ENCODE assay signal across 8 cellular contexts in the genomic region with DNA sequence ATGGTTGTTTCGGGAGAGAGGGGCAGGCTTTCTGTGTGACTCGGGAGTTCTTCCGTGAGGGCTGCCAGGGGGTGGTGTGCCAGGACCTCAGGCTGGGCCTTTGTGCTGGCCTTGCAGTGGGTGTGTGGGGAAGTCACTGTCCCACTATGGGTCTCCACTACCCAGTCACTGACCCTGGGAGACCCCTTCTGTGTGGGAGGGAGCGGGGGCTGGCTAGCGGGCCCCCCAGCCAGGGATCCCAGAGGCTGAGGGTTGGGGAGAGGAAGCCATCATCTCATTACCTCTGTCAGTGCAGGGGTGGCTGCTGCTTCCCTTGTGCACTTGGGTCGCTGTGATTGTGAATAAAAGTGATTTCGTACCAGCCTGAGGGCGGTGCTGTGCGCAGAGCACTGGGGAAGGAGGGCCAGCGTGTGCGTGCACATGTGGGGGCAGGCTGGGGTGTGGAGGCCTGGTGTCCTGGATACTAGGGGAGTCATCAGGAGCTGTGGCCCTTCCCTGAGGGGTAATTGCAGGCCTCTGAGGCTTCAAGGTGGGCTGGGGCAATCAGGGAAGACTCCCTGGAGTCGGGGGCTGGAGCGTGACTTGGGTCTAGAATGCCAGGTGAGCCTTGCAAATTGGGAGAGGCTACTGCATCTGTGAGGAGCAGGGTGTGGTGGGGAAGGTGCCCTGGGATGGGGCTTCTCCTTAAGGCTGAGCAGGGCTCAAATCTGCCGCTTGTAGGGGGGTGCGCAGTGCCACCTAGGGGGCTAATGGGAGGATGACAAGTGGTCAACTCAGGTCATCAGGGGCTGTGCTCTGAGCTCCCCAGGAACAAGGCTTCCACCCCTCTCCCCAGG.
A peak's percentile ranks its signal among the peaks of the same experiment; 100 is the strongest.
DNase-seq lines count a peak whose midpoint lies in the region; ATAC-seq lines count a peak whose summit lies in the region.

No MANE protein-coding gene starts in this region.

- intact Hi-C loops in left ventricle myocardium superior (cut with micrococcal nuclease) = no loop called here

- ATAC-seq in left ventricle myocardium superior = peak; percentile 44

- DNase-seq in GDM1 (lab: John Stamatoyannopoulos, UW) (peak; percentile 31), H4 (ENCODE audit: low spot score) (peak; percentile 36), NOMO-1 treated with DMSO at 0.1 percent for 48 hours (lab: John Stamatoyannopoulos, UW; ENCODE audit: unreplicated experiment) (peak; percentile 42), left ventricle myocardium superior (no peak), NCI-H1694 treated with DMSO at 0.1 percent for 48 hours (lab: John Stamatoyannopoulos, UW) (no peak), NCI-H128 (lab: John Stamatoyannopoulos, UW; ENCODE audit: unreplicated experiment) (no peak)
- DNase-seq in activated T-helper 9 cell treated with anti-CD3 and anti-CD28 coated beads, Interleukin-2, amount 50 U/mL, for 16 hours (ENCODE audit: low read depth) = peak; percentile 25
- DNase-seq in stimulated activated CD4-positive, alpha-beta T cell treated with anti-CD3 and anti-CD28 coated beads, Interleukin-1b, Interleukin-23, amount 100 ng/mL, for 48 hours = peak; percentile 44

Comparison
In these comparisons a context has a peak if more than half of its experiments do, and no peak if none do; other contexts are left out.
1. DNase-seq: peak in GDM1 (single experiment), H4 (single experiment), NOMO-1 treated with DMSO at 0.1 percent for 48 hours (single experiment), activated T-helper 9 cell treated with anti-CD3 and anti-CD28 coated beads, Interleukin-2, amount 50 U/mL, for 16 hours (single experiment) and stimulated activated CD4-positive, alpha-beta T cell treated with anti-CD3 and anti-CD28 coated beads, Interleukin-1b, Interleukin-23, amount 100 ng/mL, for 48 hours (single experiment); none in left ventricle myocardium superior (single experiment), NCI-H1694 treated with DMSO at 0.1 percent for 48 hours (single experiment) and NCI-H128 (single experiment).